In genomic region chr2:70089946-70090523, GRCh38 we compare ENCODE assay signal across 7 cellular contexts. TPM values are rescaled to one million over a fixed set of nuclear protein-coding genes. Genes with fewer than 3 reads are reported as not detected.
DNase-seq lines count a peak whose midpoint lies in the region; ATAC-seq and TF ChIP-seq lines count a peak whose summit lies in the region.

No MANE protein-coding gene starts in this region.

- intact Hi-C loops in HCT116 (cut with micrococcal nuclease), result loop anchor here (5.0 kb wide), 3 partner anchors 102 to 202 kb away; partner anchors contain the start of genes C2orf42, SNRPG and TIA1

- H4K20me1 ChIP-seq in HCT116 (ENCODE audit: insufficient read depth) (no peaks in the 10 kb centered on the region), SU-DHL-6 (ENCODE audit: low read depth, low read length) (no peaks in the 10 kb centered on the region)

- POLR2A ChIA-PET in HCT116 (lab: Charles Lee), result interaction anchor here (1.0 kb wide), 1 partner anchor 19 kb away, joined by 3 read pairs; no protein-coding TSS in a partner anchor

- BruUV-seq in HCT116 (replicated peaks; lab: Mats Ljungman, UMichigan), result no TSS peak

- H3K9me3 ChIP-seq in HCT116 (ENCODE audit: control insufficient read depth in 1 of 2, insufficient read depth in 1 of 2, low read depth in 1 of 2, low read length in 2 of 2) (no peaks in the 10 kb centered on the region), SU-DHL-6 (ENCODE audit: insufficient read depth, low read length) (no peaks in the 10 kb centered on the region), skeletal muscle tissue (ENCODE audit: control insufficient read depth in 3 of 3, low read length in 3 of 3) (no peaks in the 10 kb centered on the region)

- H3K27me3 ChIP-seq in HCT116 (ENCODE audit: insufficient read depth, low read length), result no peaks in the 10 kb centered on the region
- H3K27me3 ChIP-seq in SU-DHL-6 (ENCODE audit: low read length), result no peaks in the 10 kb centered on the region
- no peaks in the 10 kb centered on the region for H3K27me3 ChIP-seq in skeletal muscle tissue (ENCODE audit: control insufficient read depth in 3 of 3, insufficient read depth in 3 of 3, low read length in 3 of 3)

- H3K4me3 ChIP-seq in HCT116 (replicated peaks in 1 of 2; ENCODE audit: low read depth in 1 of 2, low read length in 2 of 2), result no peak overlapping the region
- H3K4me3 ChIP-seq in SU-DHL-6 (ENCODE audit: insufficient read depth, low read length, poor library complexity, severe bottlenecking), result peak overlapping the region; percentile 96
- H3K4me3 ChIP-seq in fibroblast of pulmonary artery (replicated peaks; ENCODE audit: low read depth, low read length), result peak overlapping the region; percentile 96
- H3K4me3 ChIP-seq in skeletal muscle tissue (ENCODE audit: low read length in 3 of 3), result peak overlapping the region; percentile 98

- RAD21 ChIA-PET in HCT116 (lab: Charles Lee; ENCODE audit: low non-redundant PET in 1 of 2, low total read pairs in 2 of 2, uncharacterized antibody in 2 of 2, unreplicated experiment in 2 of 2), result no interaction called here

- H3K4me2 ChIP-seq in HCT116 (ENCODE audit: low read length) (peak overlapping the region; percentile 91; the same call in 1 of the 2 replicates), SU-DHL-6 (ENCODE audit: low read depth, low read length, poor library complexity, severe bottlenecking) (peak overlapping the region; percentile 100)

- H3K36me3 ChIP-seq in HCT116 (ENCODE audit: control insufficient read depth in 1 of 2, insufficient read depth in 2 of 2, low read length in 2 of 2) (peaks cover 0 to 8% of the 10 kb centered on the region in 2 experiments; a peak in 1 of 4 replicates), SU-DHL-6 (ENCODE audit: low read length) (peaks cover 15% of the 10 kb centered on the region), skeletal muscle tissue (ENCODE audit: control insufficient read depth in 3 of 3, insufficient read depth in 3 of 3, low read length in 3 of 3) (peaks cover 10 to 11% (median 11%) of the 10 kb centered on the region in 3 donors)

- ATAC-seq in HCT116, result no peak
- no peak for ATAC-seq in HG03135 (IDR thresholded peaks at IDR 0.05; ENCODE audit: unreplicated experiment)

- H3K27ac ChIP-seq in HCT116 (ENCODE audit: low read depth, low read length), result no peak overlapping the region
- H3K27ac ChIP-seq in SU-DHL-6 (ENCODE audit: low read depth, low read length), result peak overlapping the region; percentile 98
- H3K27ac ChIP-seq in skeletal muscle tissue (ENCODE audit: low read depth, low read length), result peak overlapping the region; percentile 100

- H3K4me1 ChIP-seq in HCT116 (ENCODE audit: control insufficient read depth in 1 of 2, insufficient read depth in 2 of 2, low read length in 2 of 2) (peaks cover 13 to 34% of the 10 kb centered on the region in 2 experiments), skeletal muscle tissue (ENCODE audit: control insufficient read depth in 3 of 3, insufficient read depth in 3 of 3, low read length in 3 of 3) (peaks cover 21 to 41% (median 26%) of the 10 kb centered on the region in 3 donors)

- no peak overlapping the region for H2AFZ ChIP-seq in HCT116 (ENCODE audit: low read depth, low read length, poor library complexity, severe bottlenecking)
- H2AFZ ChIP-seq in SU-DHL-6 (ENCODE audit: low read depth, low read length, severe bottlenecking), result no peak overlapping the region

- TF ChIP-seq CTCF in HCT116 (IDR thresholded peaks at IDR 0.05 in 2 of 3, conservative IDR thresholded peaks at IDR 0.05 in 1 of 3; ENCODE audit: borderline replicate concordance in 1 of 3, insufficient read depth in 1 of 3, low read depth in 2 of 3, low read length in 2 of 3) (no peak), SU-DHL-6 (IDR thresholded peaks at IDR 0.05; ENCODE audit: insufficient read depth, low read length, poor library complexity, severe bottlenecking) (no peak), fibroblast of pulmonary artery (IDR thresholded peaks at IDR 0.05; ENCODE audit: low read length, missing control alignments) (no peak)

- no peak for TF ChIP-seq POLR2A in HCT116 (IDR thresholded peaks at IDR 0.05; ENCODE audit: borderline replicate concordance, extremely low read depth, insufficient read depth, insufficient read length)

- peaks cover 25% of the 10 kb centered on the region for H3K79me2 ChIP-seq in HCT116 (ENCODE audit: insufficient read depth, low read length)
- H3K79me2 ChIP-seq in SU-DHL-6 (ENCODE audit: insufficient read depth, low read length), result peaks cover 20% of the 10 kb centered on the region

- CTCF ChIA-PET in HCT116 (lab: Charles Lee), result no interaction called here

- DNase-seq in HCT116 (ENCODE audit: low read depth, low spot score) (no peak), fibroblast of pulmonary artery (ENCODE audit: low read depth) (peak; percentile 31), NCI-H1092 treated with DMSO at 0.1 percent for 48 hours (lab: John Stamatoyannopoulos, UW) (no peak)
- no peak for DNase-seq in stimulated activated CD4-positive, alpha-beta T cell treated with anti-CD3 and anti-CD28 coated beads, Interleukin-2, amount 100 ng/mL, for 48 hours

- peaks cover 67% of the 10 kb centered on the region for H3F3A ChIP-seq in SU-DHL-6 (ENCODE audit: insufficient read depth)

- no peak overlapping the region for H3K9ac ChIP-seq in HCT116 (ENCODE audit: low read length)
- peak overlapping the region; percentile 99 for H3K9ac ChIP-seq in SU-DHL-6 (ENCODE audit: low read length)
- peak overlapping the region in 2 of 3 donors; percentile 95 to 99 for H3K9ac ChIP-seq in skeletal muscle tissue (ENCODE audit: low read depth in 1 of 3, low read length in 3 of 3)

- no peaks in the 10 kb centered on the region for H3K9me2 ChIP-seq in HCT116 (ENCODE audit: insufficient read depth)
- H3K9me2 ChIP-seq in SU-DHL-6 (replicated peaks; ENCODE audit: insufficient read depth, low read length), result no peaks in the 10 kb centered on the region

- TF ChIP-seq RAD21 in HCT116 (IDR thresholded peaks at IDR 0.05; ENCODE audit: low read depth), result no peak

TF ChIP-seq in HCT116, 20 proteins besides CTCF, POLR2A, EP300 and RAD21 (continues in another document):
- TF ChIP-seq SRF (IDR thresholded peaks at IDR 0.05; ENCODE audit: low read depth) (no peak), CEBPB (IDR thresholded peaks at IDR 0.05; ENCODE audit: low read depth) (no peak), REST (IDR thresholded peaks at IDR 0.05; ENCODE audit: low read depth) (no peak), CBX3 (IDR thresholded peaks at IDR 0.05; ENCODE audit: low read depth) (no peak), TCF7L2 (IDR thresholded peaks at IDR 0.05; ENCODE audit: borderline replicate concordance, extremely low read depth, insufficient read depth, insufficient read length) (no peak), EZH2phosphoT487 (IDR thresholded peaks at IDR 0.05; ENCODE audit: borderline replicate concordance) (no peak), ATF3 (IDR thresholded peaks at IDR 0.05) (no peak), ZFX (IDR thresholded peaks at IDR 0.05) (no peak), ZNF274 (IDR thresholded peaks at IDR 0.05; ENCODE audit: low read depth, low read length) (no peak), MAX (IDR thresholded peaks at IDR 0.05) (no peak), ELF1 (IDR thresholded peaks at IDR 0.05; ENCODE audit: borderline replicate concordance, low read depth) (no peak), FOSL1 (IDR thresholded peaks at IDR 0.05; ENCODE audit: low read depth) (no peak)

RNA-seq across cellular contexts. Expression of gene PCBP1, which starts 2.8 kb away (rescaled TPM):
- total RNA-seq in HCT116 (2021; ENCODE audit: unreplicated experiment), result 256 TPM
- polyA plus RNA-seq in HCT116 (2012), result 225 and 232 TPM in 2 replicates
- 45.4 TPM for total RNA-seq in skeletal muscle tissue

Comparison
In these comparisons a context has a peak if more than half of its experiments do, and no peak if none do; other contexts are left out.
1. H3K4me3 ChIP-seq: peak in SU-DHL-6 (single experiment), fibroblast of pulmonary artery (single experiment) and skeletal muscle tissue (3 of 3); none in HCT116 (0 of 2).